ENCODE assay signal across 8 cellular contexts in genomic region chr6:35737413-35738211, GRCh38. TPM values are rescaled to one million over a fixed set of nuclear protein-coding genes. Genes with fewer than 3 reads are reported as not detected.
DNase-seq lines count a peak whose midpoint lies in the region; ATAC-seq lines count a peak whose summit lies in the region.

No MANE protein-coding gene starts in this region.

- H3K9me3 Mint-ChIP-seq in activated T-cell treated with anti-CD3 and anti-CD28 coated beads, Interleukin-2, amount 50 U/mL, for 72 hours, result no peaks in the 10 kb centered on the region

- no peaks in the 10 kb centered on the region for H3K36me3 Mint-ChIP-seq in activated T-cell treated with anti-CD3 and anti-CD28 coated beads, Interleukin-2, amount 50 U/mL, for 72 hours (ENCODE audit: insufficient read depth in 2 of 2)

- H3K4me1 Mint-ChIP-seq in activated T-cell treated with anti-CD3 and anti-CD28 coated beads, Interleukin-2, amount 50 U/mL, for 72 hours (ENCODE audit: low read depth), result peaks cover 52% of the 10 kb centered on the region

- peak; percentile 63 to 65 for ATAC-seq in activated T-cell treated with anti-CD3 and anti-CD28 coated beads, Interleukin-2, amount 50 U/mL, for 72 hours (replicated peaks in 1 of 2)
- ATAC-seq in HG03108 (IDR thresholded peaks at IDR 0.05; ENCODE audit: unreplicated experiment) (no peak), GM18870 (IDR thresholded peaks at IDR 0.05; ENCODE audit: unreplicated experiment) (no peak)

- H3K27me3 Mint-ChIP-seq in activated T-cell treated with anti-CD3 and anti-CD28 coated beads, Interleukin-2, amount 50 U/mL, for 72 hours (ENCODE audit: low read depth), result no peaks in the 10 kb centered on the region

- DNase-seq in DMS 273 treated with DMSO at 0.1 percent for 48 hours (lab: John Stamatoyannopoulos, UW) (peak; percentile 84), HS-5 (ENCODE audit: low read depth) (peak; percentile 47), NCI-H524 (lab: John Stamatoyannopoulos, UW) (peak; percentile 62 to 90), glomerular visceral epithelial cell (ENCODE audit: extremely low spot score) (peak; percentile 67), retina (peak; percentile 71)
- no peak for DNase-seq in activated T-cell treated with anti-CD3 and anti-CD28 coated beads, Interleukin-2, amount 50 U/mL, for 72 hours

- peak overlapping the region in 1 of 2 donors; percentile 0 for H3K4me3 Mint-ChIP-seq in activated T-cell treated with anti-CD3 and anti-CD28 coated beads, Interleukin-2, amount 50 U/mL, for 72 hours

- H3K27ac Mint-ChIP-seq in activated T-cell treated with anti-CD3 and anti-CD28 coated beads, Interleukin-2, amount 50 U/mL, for 72 hours, result peak overlapping the region; percentile 3

RNA-seq across cellular contexts. Expression of gene ARMC12, which starts 0.8 kb away (rescaled TPM):
- 1 to 10 TPM; 4.5 to 5.2 TPM for total RNA-seq in activated T-cell treated with anti-CD3 and anti-CD28 coated beads, Interleukin-2, amount 50 U/mL, for 72 hours

RNA-seq across cellular contexts. Expression of gene CLPSL2, which starts 38.8 kb away (rescaled TPM):
- total RNA-seq in activated T-cell treated with anti-CD3 and anti-CD28 coated beads, Interleukin-2, amount 50 U/mL, for 72 hours, result not detected

RNA-seq across cellular contexts. Expression of gene CLPSL1, which starts 43.2 kb away (rescaled TPM):
- not detected for total RNA-seq in activated T-cell treated with anti-CD3 and anti-CD28 coated beads, Interleukin-2, amount 50 U/mL, for 72 hours

RNA-seq across cellular contexts. Expression of gene FKBP5, which starts 48.9 kb away (rescaled TPM):
- 100 to 1,000 TPM; 106 to 120 TPM for total RNA-seq in activated T-cell treated with anti-CD3 and anti-CD28 coated beads, Interleukin-2, amount 50 U/mL, for 72 hours

RNA-seq across cellular contexts. Expression of gene CLPS, which starts 59.5 kb away (rescaled TPM):
- total RNA-seq in activated T-cell treated with anti-CD3 and anti-CD28 coated beads, Interleukin-2, amount 50 U/mL, for 72 hours, result not detected

Comparison
In these comparisons a context has a peak if more than half of its experiments do, and no peak if none do; other contexts are left out.
1. DNase-seq: peak in DMS 273 treated with DMSO at 0.1 percent for 48 hours (single experiment), HS-5 (single experiment), NCI-H524 (2 of 2), glomerular visceral epithelial cell (single experiment) and retina (single experiment); none in activated T-cell treated with anti-CD3 and anti-CD28 coated beads, Interleukin-2, amount 50 U/mL, for 72 hours (0 of 2).
2. ATAC-seq: peak in activated T-cell treated with anti-CD3 and anti-CD28 coated beads, Interleukin-2, amount 50 U/mL, for 72 hours (2 of 2); none in HG03108 (single experiment) and GM18870 (single experiment).